Comparison of ENCODE assay signal across 29 cellular contexts in genomic region chrX:44770111-44770510, GRCh38.
"Had no signal": no experiment of that assay in that cellular context is flagged by ENCODE, and none has a peak within 500 bp of the region (broad histone marks: within the 10 kb centered on the region; RNA-seq: fewer than 3 reads in every experiment).

No MANE protein-coding gene starts in this region.

- H3K9me3 ChIP-seq: neutrophil, thoracic aorta, vagina had no signal

- H3K36me3 Mint-ChIP-seq: activated CD8-positive, alpha-beta memory T cell treated with anti-CD3 and anti-CD28 coated beads, Interleukin-2, amount 10 ng/mL, durations not matched to agents 7 days and 5 days; activated naive CD4-positive, alpha-beta T cell treated with anti-CD3 and anti-CD28 coated beads, Interleukin-2, amount 10 ng/mL, durations not matched to agents 7 days and 5 days; memory B cell; T-cell; type B pancreatic cell had no signal

- H3K79me2 ChIP-seq: hepatocyte, parathyroid adenoma had no signal

- H3K4me1 Mint-ChIP-seq: activated CD4-positive, alpha-beta T cell treated with anti-CD3 and anti-CD28 coated beads, Interleukin-2, amount 10 ng/mL, durations not matched to agents 7 days and 5 days; activated CD8-positive, alpha-beta memory T cell treated with anti-CD3 and anti-CD28 coated beads, Interleukin-2, amount 10 ng/mL, durations not matched to agents 7 days and 5 days; activated naive CD4-positive, alpha-beta T cell treated with anti-CD3 and anti-CD28 coated beads, Interleukin-2, amount 10 ng/mL, durations not matched to agents 7 days and 5 days; nephron; T-cell had no signal

- H3K27ac Mint-ChIP-seq: activated CD4-positive, alpha-beta T cell treated with anti-CD3 and anti-CD28 coated beads, Interleukin-2, amount 10 ng/mL, durations not matched to agents 7 days and 5 days; activated CD8-positive, alpha-beta memory T cell treated with anti-CD3 and anti-CD28 coated beads, Interleukin-2, amount 10 ng/mL, durations not matched to agents 7 days and 5 days; activated CD8-positive, alpha-beta T cell treated with anti-CD3 and anti-CD28 coated beads for 36 hours; activated naive CD4-positive, alpha-beta T cell treated with anti-CD3 and anti-CD28 coated beads, Interleukin-2, amount 10 ng/mL, durations not matched to agents 7 days and 5 days; effector memory CD8-positive, alpha-beta T cell; memory B cell; nephron; T-cell; T-helper 2 cell treated with Interferon-gamma antibody and Interleukin-4, amounts not matched to agents 5 μg/mL and 100 μg/mL, for 36 hours; type B pancreatic cell had no signal

- H3K9ac ChIP-seq: parathyroid adenoma had no signal

- H3K4me3 Mint-ChIP-seq: activated CD4-positive, alpha-beta T cell treated with anti-CD3 and anti-CD28 coated beads, Interleukin-2, amount 10 ng/mL, durations not matched to agents 7 days and 5 days; activated CD8-positive, alpha-beta memory T cell treated with anti-CD3 and anti-CD28 coated beads, Interleukin-2, amount 10 ng/mL, durations not matched to agents 7 days and 5 days; activated CD8-positive, alpha-beta T cell treated with anti-CD3 and anti-CD28 coated beads for 36 hours; activated naive CD4-positive, alpha-beta T cell treated with anti-CD3 and anti-CD28 coated beads, Interleukin-2, amount 10 ng/mL, durations not matched to agents 7 days and 5 days; effector memory CD8-positive, alpha-beta T cell; memory B cell; nephron; T-cell; T-helper 2 cell treated with Interferon-gamma antibody and Interleukin-4, amounts not matched to agents 5 μg/mL and 100 μg/mL, for 36 hours; type B pancreatic cell had no signal

- H3K4me1 ChIP-seq: foreskin keratinocyte, parathyroid adenoma, vagina had no signal

- H3K27me3 ChIP-seq: foreskin keratinocyte, hepatocyte, neutrophil, vagina had no signal

- H3K27ac ChIP-seq: dorsolateral prefrontal cortex, epithelial cell of prostate, foreskin keratinocyte, hepatocyte, neutrophil, parathyroid adenoma, thoracic aorta, vagina, VCaP had no signal

- H3K4me3 ChIP-seq: dorsolateral prefrontal cortex, hepatocyte, thoracic aorta, vagina had no signal

- ATAC-seq: activated CD4-positive, CD25-positive, alpha-beta regulatory T cell treated with anti-CD3 and anti-CD28 coated beads, Interleukin-2, amount 50 U/mL, for 24 hours; activated CD8-positive, alpha-beta memory T cell treated with anti-CD3 and anti-CD28 coated beads, Interleukin-2, amount 10 ng/mL, durations not matched to agents 7 days and 5 days; activated CD8-positive, alpha-beta T cell treated with anti-CD3 and anti-CD28 coated beads for 36 hours; effector memory CD8-positive, alpha-beta T cell; foreskin keratinocyte; left ventricle myocardium superior; sciatic nerve; T-cell had no signal

- H2AFZ ChIP-seq: hepatocyte, parathyroid adenoma had no signal

- H3K4me2 ChIP-seq: hepatocyte had no signal

- H3K36me3 ChIP-seq: neutrophil, thoracic aorta, vagina had no signal

- H3K27me3 Mint-ChIP-seq: activated CD4-positive, alpha-beta T cell treated with anti-CD3 and anti-CD28 coated beads, Interleukin-2, amount 10 ng/mL, durations not matched to agents 7 days and 5 days; activated CD8-positive, alpha-beta memory T cell treated with anti-CD3 and anti-CD28 coated beads, Interleukin-2, amount 10 ng/mL, durations not matched to agents 7 days and 5 days; activated CD8-positive, alpha-beta T cell treated with anti-CD3 and anti-CD28 coated beads for 36 hours; activated naive CD4-positive, alpha-beta T cell treated with anti-CD3 and anti-CD28 coated beads, Interleukin-2, amount 10 ng/mL, durations not matched to agents 7 days and 5 days; effector memory CD8-positive, alpha-beta T cell; type B pancreatic cell had no signal

- DNase-seq: activated CD4-positive, alpha-beta T cell treated with anti-CD3 and anti-CD28 coated beads, Interleukin-2, amount 10 ng/mL, durations not matched to agents 7 days and 5 days; activated CD8-positive, alpha-beta memory T cell treated with anti-CD3 and anti-CD28 coated beads, Interleukin-2, amount 10 ng/mL, durations not matched to agents 7 days and 5 days; activated CD8-positive, alpha-beta T cell treated with anti-CD3 and anti-CD28 coated beads for 36 hours; activated effector memory CD4-positive, alpha-beta T cell treated with anti-CD3 and anti-CD28 coated beads, Interleukin-2, amount 50 U/mL, for 16 hours; activated naive CD4-positive, alpha-beta T cell treated with anti-CD3 and anti-CD28 coated beads, Interleukin-2, amount 10 ng/mL, durations not matched to agents 7 days and 5 days; activated T-cell treated with anti-CD3 and anti-CD28 coated beads for 4 hours; amygdala; dorsolateral prefrontal cortex; effector memory CD8-positive, alpha-beta T cell; foreskin keratinocyte; glutamatergic neuron; left ventricle myocardium superior; stimulated activated CD4-positive, alpha-beta T cell treated with anti-CD3 and anti-CD28 coated beads, Interleukin-2, amount 100 ng/mL, for 48 hours; stimulated activated CD8-positive, alpha-beta memory T cell treated with anti-CD3 and anti-CD28 coated beads, Interleukin-4, amount 100 ng/mL, for 48 hours; stimulated activated naive CD4-positive, alpha-beta T cell; T-cell had no signal

- H3K9me3 Mint-ChIP-seq: activated CD4-positive, alpha-beta T cell treated with anti-CD3 and anti-CD28 coated beads, Interleukin-2, amount 10 ng/mL, durations not matched to agents 7 days and 5 days; activated CD8-positive, alpha-beta T cell treated with anti-CD3 and anti-CD28 coated beads for 36 hours; activated naive CD4-positive, alpha-beta T cell treated with anti-CD3 and anti-CD28 coated beads, Interleukin-2, amount 10 ng/mL, durations not matched to agents 7 days and 5 days; effector memory CD8-positive, alpha-beta T cell; memory B cell; T-cell; T-helper 2 cell treated with Interferon-gamma antibody and Interleukin-4, amounts not matched to agents 5 μg/mL and 100 μg/mL, for 36 hours; type B pancreatic cell had no signal
